8 cellular contexts compared by ENCODE assay signal in genomic region chr2:236545248-236545658, GRCh38.
DNase-seq lines count a peak whose midpoint lies in the region; ATAC-seq and TF ChIP-seq lines count a peak whose summit lies in the region.
"Had no signal": no experiment of that assay in that cellular context is flagged by ENCODE, and none has a peak within 500 bp of the region (broad histone marks: within the 10 kb centered on the region; RNA-seq: fewer than 3 reads in every experiment).

No MANE protein-coding gene starts in this region.

- ATAC-seq in GM21423 (IDR thresholded peaks at IDR 0.05; ENCODE audit: unreplicated experiment) (peak; percentile 45), HG03439 (IDR thresholded peaks at IDR 0.05; ENCODE audit: unreplicated experiment) (peak; percentile 47), memory B cell (ENCODE audit: low read depth) (peak; percentile 84), GM18520 (IDR thresholded peaks at IDR 0.05; ENCODE audit: unreplicated experiment) (no peak)

- DNase-seq in memory B cell (ENCODE audit: low spot score in 2 of 2), result peak in 1 of 2 donors; percentile 63
- no peak for DNase-seq in nucleus accumbens (lab: John Stamatoyannopoulos, UW)
- DNase-seq in Ammon's horn (ENCODE audit: low spot score), result no peak
- DNase-seq: dermis blood vessel endothelial cell had no signal

- H3K4me1 Mint-ChIP-seq in memory B cell, result peaks cover 52% of the 10 kb centered on the region

- H3K9me3 Mint-ChIP-seq in memory B cell, result peaks cover 6% of the 10 kb centered on the region

- peak overlapping the region; percentile 96 for H3K27ac Mint-ChIP-seq in memory B cell

- peak; percentile 8 for TF ChIP-seq POLR2A in GM18526 (IDR thresholded peaks at IDR 0.05; ENCODE audit: extremely low read depth, insufficient read length)

- H3K4me3 Mint-ChIP-seq in memory B cell, result peak overlapping the region; percentile 70

- no peaks in the 10 kb centered on the region for H3K27me3 Mint-ChIP-seq in memory B cell

- H3K36me3 Mint-ChIP-seq in memory B cell, result peaks cover 6% of the 10 kb centered on the region
